ENCODE assay signal across 8 cellular contexts in the genomic region with DNA sequence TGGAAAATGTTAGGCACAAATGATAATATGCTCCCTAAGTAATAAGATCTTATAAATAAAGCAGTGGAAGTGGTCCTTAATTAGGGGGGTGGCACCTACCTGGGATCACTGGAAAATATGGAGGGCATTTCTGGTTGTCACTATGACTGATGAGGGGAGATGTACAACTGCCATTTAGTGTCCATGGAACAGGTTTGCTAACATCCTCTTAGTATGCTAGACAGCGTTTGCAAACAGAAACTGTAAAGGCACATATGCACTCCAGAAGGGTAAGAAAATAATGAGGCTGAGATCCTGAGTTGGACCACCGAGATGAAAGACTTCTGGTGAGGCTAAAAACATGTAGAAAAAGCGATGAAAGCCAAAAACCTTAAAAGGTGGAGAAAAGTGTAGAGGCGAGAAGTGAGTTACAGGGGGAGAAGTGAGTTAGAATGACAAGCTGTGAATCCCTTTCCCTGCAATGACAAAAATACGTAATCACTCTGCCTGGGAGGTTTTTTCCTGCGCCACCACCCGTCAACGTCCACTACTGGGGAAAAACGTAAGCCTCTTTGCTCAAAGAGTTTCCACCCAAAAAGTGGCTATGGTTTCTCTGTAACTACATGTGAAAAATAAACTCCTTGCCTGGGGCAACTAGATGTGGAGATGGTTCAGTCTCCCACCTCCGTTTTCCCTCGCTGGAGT. TPM values are rescaled to one million over a fixed set of nuclear protein-coding genes. Genes with fewer than 3 reads are reported as not detected.
A peak's percentile ranks its signal among the peaks of the same experiment; 100 is the strongest.
DNase-seq lines count a peak whose midpoint lies in the region; ATAC-seq and TF ChIP-seq lines count a peak whose summit lies in the region.

No MANE protein-coding gene starts in this region.

- peak overlapping the region; percentile 95 for H3K27ac Mint-ChIP-seq in activated T-cell treated with anti-CD3 and anti-CD28 coated beads, Interleukin-2, amount 50 U/mL, for 72 hours
- peak overlapping the region; percentile 99 for H3K27ac Mint-ChIP-seq in activated B cell treated with CpG ODN at 0.5 μM for 24 hours

- intact Hi-C loops in activated B cell treated with CpG ODN at 0.5 μM for 24 hours (cut with micrococcal nuclease) = loop anchor here (1.0 to 10.0 kb wide), 8 partner anchors 47 to 987 kb away; a partner anchor contains a TSS

- peak overlapping the region; percentile 87 to 91 for H3K4me3 ChIP-seq in gastroesophageal sphincter

- peaks cover 45% of the 10 kb centered on the region for H3K4me1 Mint-ChIP-seq in activated T-cell treated with anti-CD3 and anti-CD28 coated beads, Interleukin-2, amount 50 U/mL, for 72 hours (ENCODE audit: low read depth)
- H3K4me1 Mint-ChIP-seq in activated B cell treated with CpG ODN at 0.5 μM for 24 hours = peaks cover 40% of the 10 kb centered on the region

- peak overlapping the region; percentile 90 to 94 for H3K4me3 Mint-ChIP-seq in activated T-cell treated with anti-CD3 and anti-CD28 coated beads, Interleukin-2, amount 50 U/mL, for 72 hours
- peak overlapping the region; percentile 100 for H3K4me3 Mint-ChIP-seq in activated B cell treated with CpG ODN at 0.5 μM for 24 hours

- H3K27ac ChIP-seq in gastroesophageal sphincter = peak overlapping the region; percentile 82 to 93 (median 92)

- CTCF ChIA-PET in activated B cell treated with CpG ODN at 0.5 μM for 24 hours (lab: Charles Lee) = interaction anchor here (1.0 to 2.2 kb wide), 2 partner anchors 65 to 202 kb away, joined by 3 to 12 read pairs; a partner anchor contains a TSS

- ATAC-seq in activated T-cell treated with anti-CD3 and anti-CD28 coated beads, Interleukin-2, amount 50 U/mL, for 72 hours (replicated peaks in 1 of 2) = peak; percentile 0 to 2
- ATAC-seq in HG03439 (IDR thresholded peaks at IDR 0.05; ENCODE audit: unreplicated experiment) (peak; percentile 7), activated B cell treated with CpG ODN at 0.5 μM for 24 hours (ENCODE audit: low read depth) (peak; percentile 1), gastroesophageal sphincter (peak; percentile 14)

- WGBS in gastroesophageal sphincter (ENCODE audit: low coverage in 1 of 2), 2 donors = 0% methylated on average over 7 to 11 of the region's 11 CpGs

- no peak for TF ChIP-seq EP300 in gastroesophageal sphincter (IDR thresholded peaks at IDR 0.05)

- H3K9me3 ChIP-seq in gastroesophageal sphincter = no peaks in the 10 kb centered on the region

- DNase-seq in activated T-cell treated with anti-CD3 and anti-CD28 coated beads, Interleukin-2, amount 50 U/mL, for 72 hours = no peak
- DNase-seq in activated T-cell treated with anti-CD3 and anti-CD28 coated beads for 4 hours (no peak), activated B cell treated with CpG ODN at 0.5 μM for 24 hours (no peak), pons (ENCODE audit: low spot score) (peak; percentile 36), SKM-1 treated with dmso at 0.1 percent for 144 hours (lab: John Stamatoyannopoulos, UW; ENCODE audit: unreplicated experiment) (no peak), D341Med (ENCODE audit: low spot score) (no peak)

- TF ChIP-seq CTCF in activated B cell treated with CpG ODN at 0.5 μM for 24 hours (IDR thresholded peaks at IDR 0.05) (no peak), gastroesophageal sphincter (IDR thresholded peaks at IDR 0.05) (no peak)

- peaks cover 4 to 48% (median 17%) of the 10 kb centered on the region in 3 donors for H3K4me1 ChIP-seq in gastroesophageal sphincter

- H3K27me3 ChIP-seq in gastroesophageal sphincter = no peaks in the 10 kb centered on the region

- no peaks in the 10 kb centered on the region for H3K27me3 Mint-ChIP-seq in activated T-cell treated with anti-CD3 and anti-CD28 coated beads, Interleukin-2, amount 50 U/mL, for 72 hours (ENCODE audit: low read depth)
- no peaks in the 10 kb centered on the region for H3K27me3 Mint-ChIP-seq in activated B cell treated with CpG ODN at 0.5 μM for 24 hours

- TF ChIP-seq POLR2A in gastroesophageal sphincter (IDR thresholded peaks at IDR 0.05) = no peak

- POLR2A ChIA-PET in activated B cell treated with CpG ODN at 0.5 μM for 24 hours (lab: Charles Lee) = interaction anchor here (0.6 to 2.8 kb wide), 14 partner anchors 8 to 389 kb away, joined by 3 to 36 read pairs (median 5); a partner anchor contains a TSS

- peaks cover 4 to 5% of the 10 kb centered on the region in 2 donors for H3K36me3 Mint-ChIP-seq in activated T-cell treated with anti-CD3 and anti-CD28 coated beads, Interleukin-2, amount 50 U/mL, for 72 hours (ENCODE audit: insufficient read depth in 2 of 2)
- peaks cover 28% of the 10 kb centered on the region for H3K36me3 Mint-ChIP-seq in activated B cell treated with CpG ODN at 0.5 μM for 24 hours (ENCODE audit: low read depth)

- H3K36me3 ChIP-seq in gastroesophageal sphincter = peaks cover 3 to 16% of the 10 kb centered on the region in 2 donors

- H3K9me3 Mint-ChIP-seq in activated T-cell treated with anti-CD3 and anti-CD28 coated beads, Interleukin-2, amount 50 U/mL, for 72 hours = no peaks in the 10 kb centered on the region
- no peaks in the 10 kb centered on the region for H3K9me3 Mint-ChIP-seq in activated B cell treated with CpG ODN at 0.5 μM for 24 hours

RNA-seq across cellular contexts. Expression of a gene that starts 0.8 kb away (rescaled TPM):
- total RNA-seq in activated T-cell treated with anti-CD3 and anti-CD28 coated beads, Interleukin-2, amount 50 U/mL, for 72 hours = 10 to 100 TPM; 35.4 to 44.8 TPM
- total RNA-seq in activated B cell treated with CpG ODN at 0.5 μM for 24 hours = 53.4 and 61.1 TPM in 2 replicates
- total RNA-seq in gastroesophageal sphincter = 10 to 100 TPM; 37.1 to 74.2 (median 66.3) TPM

RNA-seq across cellular contexts. Expression of a gene that starts 0.8 kb away (rescaled TPM):
- total RNA-seq in activated T-cell treated with anti-CD3 and anti-CD28 coated beads, Interleukin-2, amount 50 U/mL, for 72 hours = 10 to 100 TPM; 48.8 to 57.1 TPM
- total RNA-seq in activated B cell treated with CpG ODN at 0.5 μM for 24 hours (42.5 and 50.6 TPM in 2 replicates), gastroesophageal sphincter (10 to 100 TPM; 35.0 to 42.0 (median 39.1) TPM)
